Comparison of ENCODE assay signal across 15 cellular contexts in the genomic region with DNA sequence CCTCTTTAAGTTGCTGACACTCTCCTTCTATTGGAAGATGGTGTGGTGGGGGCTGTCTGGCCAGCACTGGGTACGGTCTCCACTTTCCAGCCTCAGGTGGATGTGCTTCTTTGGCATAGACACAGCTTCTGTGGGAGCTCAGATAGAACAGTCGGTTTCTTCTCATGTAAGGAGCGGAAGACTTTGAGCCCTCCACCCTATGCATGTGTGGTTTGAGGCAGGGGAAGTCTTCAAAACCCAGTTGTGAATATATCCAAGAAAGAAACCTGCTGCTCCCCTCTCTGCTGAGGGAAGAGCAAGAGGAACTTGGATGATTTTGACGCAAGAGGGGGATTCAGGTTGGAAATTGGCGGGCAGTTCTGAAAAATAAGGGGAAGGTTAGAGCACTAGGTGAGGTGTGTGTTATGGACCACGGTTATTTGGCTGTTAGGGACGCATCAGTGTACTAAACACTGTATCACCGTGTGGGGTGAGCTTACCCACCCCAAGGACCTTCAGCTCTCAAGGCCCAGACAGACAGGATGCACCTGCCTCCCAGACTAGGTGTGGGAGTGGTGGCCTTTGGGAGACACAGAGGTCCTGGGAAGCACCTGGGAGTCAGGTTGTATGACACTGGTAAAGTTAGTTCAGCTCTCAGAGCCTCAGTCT. TPM values are rescaled to one million over a fixed set of nuclear protein-coding genes. Genes with fewer than 3 reads are reported as not detected.
DNase-seq lines count a peak whose midpoint lies in the region; ATAC-seq lines count a peak whose summit lies in the region.
"Had no signal": no experiment of that assay in that cellular context is flagged by ENCODE, and none has a peak within 500 bp of the region (broad histone marks: within the 10 kb centered on the region; RNA-seq: fewer than 3 reads in every experiment).

No MANE protein-coding gene starts in this region.

- H3K36me3 Mint-ChIP-seq in stimulated activated naive CD8-positive, alpha-beta T cell treated with anti-CD3 and anti-CD28 coated beads, Interleukin-15, Interleukin-2, amounts not matched to agents 100 ng/mL and 50 ng/mL, for 24 hours (ENCODE audit: low read depth): peaks cover 10% of the 10 kb centered on the region
- peaks cover 93% of the 10 kb centered on the region for H3K36me3 Mint-ChIP-seq in activated T-helper 17 cell treated with anti-CD3 and anti-CD28 coated beads, Interleukin-2, amount 50 U/mL, for 72 hours (ENCODE audit: low read depth)

- H3K27ac ChIP-seq in muscle layer of duodenum (ENCODE audit: low read length): peak overlapping the region; percentile 25
- no peak overlapping the region for H3K27ac ChIP-seq in Karpas-422 (ENCODE audit: low read length)
- H3K27ac ChIP-seq: cardiac muscle cell had no signal

- no peaks in the 10 kb centered on the region for H3K79me2 ChIP-seq in Karpas-422 (ENCODE audit: low read length)

- H3K9ac ChIP-seq in Karpas-422 (ENCODE audit: low read length): no peak overlapping the region

- H3K4me1 ChIP-seq in muscle layer of duodenum (ENCODE audit: control insufficient read depth in 1 of 2, insufficient read depth in 2 of 2, low read length in 2 of 2) (peaks cover 0 to 3% of the 10 kb centered on the region in 2 donors), Karpas-422 (ENCODE audit: low read length) (no peaks in the 10 kb centered on the region)
- H3K4me1 ChIP-seq: BE2C had no signal

- H3K27me3 Mint-ChIP-seq in stimulated activated naive CD8-positive, alpha-beta T cell treated with anti-CD3 and anti-CD28 coated beads, Interleukin-15, Interleukin-2, amounts not matched to agents 100 ng/mL and 50 ng/mL, for 24 hours: peaks cover 5% of the 10 kb centered on the region
- H3K27me3 Mint-ChIP-seq in activated T-helper 17 cell treated with anti-CD3 and anti-CD28 coated beads, Interleukin-2, amount 50 U/mL, for 72 hours: no peaks in the 10 kb centered on the region

- H3K4me3 ChIP-seq in muscle layer of duodenum (ENCODE audit: low read depth in 1 of 2, low read length in 2 of 2): no peak overlapping the region
- no peak overlapping the region for H3K4me3 ChIP-seq in Karpas-422 (ENCODE audit: low read length)
- H3K4me3 ChIP-seq: cardiac muscle cell had no signal

- no peaks in the 10 kb centered on the region for H3K27me3 ChIP-seq in muscle layer of duodenum (ENCODE audit: low read depth, low read length)
- no peaks in the 10 kb centered on the region for H3K27me3 ChIP-seq in Karpas-422 (ENCODE audit: low read length)
- H3K27me3 ChIP-seq: BE2C, cardiac muscle cell had no signal

- ATAC-seq in stimulated activated naive CD8-positive, alpha-beta T cell treated with anti-CD3 and anti-CD28 coated beads, Interleukin-15, Interleukin-2, amounts not matched to agents 100 U/mL and 50 U/mL, for 24 hours: no peak
- ATAC-seq in activated T-helper 17 cell treated with anti-CD3 and anti-CD28 coated beads, Interleukin-2, amount 50 U/mL, for 72 hours (replicated peaks): no peak
- no peak for ATAC-seq in HG03442 (IDR thresholded peaks at IDR 0.05; ENCODE audit: unreplicated experiment)
- ATAC-seq in HG03460 (IDR thresholded peaks at IDR 0.05; ENCODE audit: unreplicated experiment): no peak

- no peak for DNase-seq in stimulated activated naive CD8-positive, alpha-beta T cell treated with anti-CD3 and anti-CD28 coated beads, Interleukin-15, Interleukin-2, amounts not matched to agents 100 U/mL and 50 U/mL, for 24 hours
- DNase-seq in Karpas-422 (no peak), NCI-H526 (lab: John Stamatoyannopoulos, UW) (no peak)
- DNase-seq: BE2C; H9; NCI-H1105; NCI-H345; stimulated activated CD4-positive, alpha-beta T cell treated with anti-CD3 and anti-CD28 coated beads, Interleukin-4, amount 100 ng/mL, for 24 hours had no signal

- no peaks in the 10 kb centered on the region for H4K20me1 ChIP-seq in Karpas-422 (ENCODE audit: insufficient read depth, low read depth, low read length)

- no peak overlapping the region for H2AFZ ChIP-seq in Karpas-422 (ENCODE audit: low read length)

- peaks cover 71% of the 10 kb centered on the region for H3K4me1 Mint-ChIP-seq in stimulated activated naive CD8-positive, alpha-beta T cell treated with anti-CD3 and anti-CD28 coated beads, Interleukin-15, Interleukin-2, amounts not matched to agents 100 ng/mL and 50 ng/mL, for 24 hours (ENCODE audit: low read depth)
- peaks cover 60% of the 10 kb centered on the region for H3K4me1 Mint-ChIP-seq in activated T-helper 17 cell treated with anti-CD3 and anti-CD28 coated beads, Interleukin-2, amount 50 U/mL, for 72 hours

- H3K27ac Mint-ChIP-seq in stimulated activated naive CD8-positive, alpha-beta T cell treated with anti-CD3 and anti-CD28 coated beads, Interleukin-15, Interleukin-2, amounts not matched to agents 100 ng/mL and 50 ng/mL, for 24 hours: peak overlapping the region; percentile 39
- peak overlapping the region; percentile 97 for H3K27ac Mint-ChIP-seq in activated T-helper 17 cell treated with anti-CD3 and anti-CD28 coated beads, Interleukin-2, amount 50 U/mL, for 72 hours

- H3K4me3 Mint-ChIP-seq in stimulated activated naive CD8-positive, alpha-beta T cell treated with anti-CD3 and anti-CD28 coated beads, Interleukin-15, Interleukin-2, amounts not matched to agents 100 ng/mL and 50 ng/mL, for 24 hours: peak overlapping the region; percentile 0
- peak overlapping the region; percentile 79 for H3K4me3 Mint-ChIP-seq in activated T-helper 17 cell treated with anti-CD3 and anti-CD28 coated beads, Interleukin-2, amount 50 U/mL, for 72 hours
- H3K4me3 Mint-ChIP-seq: endodermal cell, H9 had no signal

- H3K9me3 ChIP-seq in muscle layer of duodenum (ENCODE audit: control insufficient read depth in 1 of 2, low read length in 2 of 2) (no peaks in the 10 kb centered on the region), Karpas-422 (ENCODE audit: low read length) (no peaks in the 10 kb centered on the region)
- H3K9me3 ChIP-seq: BE2C had no signal

- H3K9me2 ChIP-seq in Karpas-422 (replicated peaks; ENCODE audit: insufficient read depth, low read length): no peaks in the 10 kb centered on the region

- no peaks in the 10 kb centered on the region for H3K9me3 Mint-ChIP-seq in stimulated activated naive CD8-positive, alpha-beta T cell treated with anti-CD3 and anti-CD28 coated beads, Interleukin-15, Interleukin-2, amounts not matched to agents 100 ng/mL and 50 ng/mL, for 24 hours
- no peaks in the 10 kb centered on the region for H3K9me3 Mint-ChIP-seq in activated T-helper 17 cell treated with anti-CD3 and anti-CD28 coated beads, Interleukin-2, amount 50 U/mL, for 72 hours
- H3K9me3 Mint-ChIP-seq: endodermal cell, H9 had no signal

- H3K36me3 ChIP-seq in muscle layer of duodenum (ENCODE audit: control insufficient read depth in 1 of 2, insufficient read depth in 2 of 2, low read length in 2 of 2): peaks cover 19 to 25% of the 10 kb centered on the region in 2 donors
- H3K36me3 ChIP-seq in Karpas-422 (ENCODE audit: insufficient read depth, low read length): no peaks in the 10 kb centered on the region
- H3K36me3 ChIP-seq: BE2C, cardiac muscle cell had no signal

- H3K4me2 ChIP-seq in Karpas-422 (ENCODE audit: low read depth, low read length, poor library complexity, severe bottlenecking): no peak overlapping the region

RNA-seq across cellular contexts. Expression of a gene that starts 36.2 kb away (rescaled TPM):
- total RNA-seq in activated T-helper 17 cell treated with anti-CD3 and anti-CD28 coated beads, Interleukin-2, amount 50 U/mL, for 72 hours: 10 to 100 TPM; 38.2 to 41.2 TPM
- 0.04 TPM in 1 of 2 replicates, not detected in the other for total RNA-seq in Karpas-422 (2014; rRNA removed; shearing (Covaris generic); ENCODE audit: low replicate concordance)

Comparison
In these comparisons a context has a peak if more than half of its experiments do, and no peak if none do; other contexts are left out.
1. RNA of a gene that starts 36.2 kb away (total RNA-seq): 38.2 to 41.2 TPM in activated T-helper 17 cell treated with anti-CD3 and anti-CD28 coated beads, Interleukin-2, amount 50 U/mL, for 72 hours; 0.04 TPM in Karpas-422; every median in the first group is over 10 times any median in the second.